8 cellular contexts compared by ENCODE assay signal in genomic region chr21:17612565-17613241, GRCh38.
DNase-seq lines count a peak whose midpoint lies in the region; ATAC-seq and TF ChIP-seq lines count a peak whose summit lies in the region.

A gene with protein sequence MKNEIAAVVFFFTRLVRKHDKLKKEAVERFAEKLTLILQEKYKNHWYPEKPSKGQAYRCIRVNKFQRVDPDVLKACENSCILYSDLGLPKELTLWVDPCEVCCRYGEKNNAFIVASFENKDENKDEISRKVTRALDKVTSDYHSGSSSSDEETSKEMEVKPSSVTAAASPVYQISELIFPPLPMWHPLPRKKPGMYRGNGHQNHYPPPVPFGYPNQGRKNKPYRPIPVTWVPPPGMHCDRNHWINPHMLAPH (minus strand): TSS chr21:17612901. CDS start chr21:17609144, 3,757 bp downstream.

- ATAC-seq in HG03354 (IDR thresholded peaks at IDR 0.05; ENCODE audit: poor library complexity, severe bottlenecking, unreplicated experiment), result peak; percentile 78
- peak; percentile 76 for ATAC-seq in memory B cell (ENCODE audit: low read depth)

- peaks cover 10 to 17% (median 13%) of the 10 kb centered on the region in 10 experiments for H3K4me1 ChIP-seq in BLaER1 treated with 17β-estradiol and CSF1 and Interleukin-3, amounts not matched to agents 10 nM and 100 nM
- H3K4me1 ChIP-seq in effector memory CD4-positive, alpha-beta T cell (ENCODE audit: control insufficient read depth, insufficient read depth, low read length, poor library complexity, severe bottlenecking), result peaks cover 6% of the 10 kb centered on the region

- H3K4me3 ChIP-seq in BLaER1 treated with 17β-estradiol and CSF1 and Interleukin-3, amounts not matched to agents 10 nM and 100 nM, result peak within 1 kb of the TSS; percentile 79 to 99 (median 94)
- peak within 1 kb of the TSS; percentile 88 for H3K4me3 ChIP-seq in effector memory CD4-positive, alpha-beta T cell (ENCODE audit: insufficient read depth, low read depth, low read length, poor library complexity, severe bottlenecking)

- H3K4me2 ChIP-seq in BLaER1 treated with 17β-estradiol and CSF1 and Interleukin-3, amounts not matched to agents 10 nM and 100 nM, result peak within 1 kb of the TSS; percentile 73 to 91 (median 82)

- H3K27me3 Mint-ChIP-seq in memory B cell, result no peaks in the 10 kb centered on the region

- peak within 1 kb of the TSS; percentile 90 for H3K4me3 Mint-ChIP-seq in memory B cell

- H3K9ac ChIP-seq in BLaER1 treated with 17β-estradiol and CSF1 and Interleukin-3, amounts not matched to agents 10 nM and 100 nM, result peak within 1 kb of the TSS; percentile 85 to 96 (median 93)

- H3K4me1 Mint-ChIP-seq in memory B cell, result peaks cover 6% of the 10 kb centered on the region

- peaks cover 0 to 6% (median 0%) of the 10 kb centered on the region in 11 experiments; a peak in 1 of 22 replicates for H3K9me3 ChIP-seq in BLaER1 treated with 17β-estradiol and CSF1 and Interleukin-3, amounts not matched to agents 10 nM and 100 nM (replicated peaks in 1 of 11)
- no peaks in the 10 kb centered on the region for H3K9me3 ChIP-seq in effector memory CD4-positive, alpha-beta T cell (ENCODE audit: control insufficient read depth, low read length)

- peaks cover 0 to 29% (median 19%) of the 10 kb centered on the region in 11 experiments; a peak in 20 of 22 replicates for H3K36me3 ChIP-seq in BLaER1 treated with 17β-estradiol and CSF1 and Interleukin-3, amounts not matched to agents 10 nM and 100 nM
- H3K36me3 ChIP-seq in effector memory CD4-positive, alpha-beta T cell (ENCODE audit: control insufficient read depth, insufficient read depth, low read length), result no peaks in the 10 kb centered on the region

- H3K27me3 ChIP-seq in BLaER1 treated with 17β-estradiol and CSF1 and Interleukin-3, amounts not matched to agents 10 nM and 100 nM, result no peaks in the 10 kb centered on the region
- no peaks in the 10 kb centered on the region for H3K27me3 ChIP-seq in effector memory CD4-positive, alpha-beta T cell (replicated peaks; ENCODE audit: control insufficient read depth, insufficient read depth, low read length, poor library complexity, severe bottlenecking)

- TF ChIP-seq POLR2A in GM19099 (IDR thresholded peaks at IDR 0.05; ENCODE audit: extremely low read depth, insufficient read length, low read depth), result peak; percentile 87

- H3K36me3 Mint-ChIP-seq in memory B cell, result no peaks in the 10 kb centered on the region

- DNase-seq in NCI-H748 treated with DMSO at 0.1 percent for 48 hours (lab: John Stamatoyannopoulos, UW) (peak; percentile 45), memory B cell (ENCODE audit: low spot score in 2 of 2) (peak; percentile 69 to 72)
- peak; percentile 43 to 78 for DNase-seq in activated CD8-positive, alpha-beta memory T cell treated with anti-CD3 and anti-CD28 coated beads for 1 hour (ENCODE audit: extremely low read depth in 1 of 2, low read depth in 1 of 2)
- DNase-seq in effector memory CD4-positive, alpha-beta T cell, result peak; percentile 64 to 75 (median 65)
- DNase-seq in stimulated activated CD8-positive, alpha-beta memory T cell treated with anti-CD3 and anti-CD28 coated beads, Interleukin-12 subunit alpha, Interleukin-12 subunit beta, amount 100 ng/mL, for 1 hour (ENCODE audit: low read depth), result peak; percentile 68

- peaks cover 0 to 37% (median 30%) of the 10 kb centered on the region in 11 experiments; a peak in 15 of 22 replicates for H4K20me1 ChIP-seq in BLaER1 treated with 17β-estradiol and CSF1 and Interleukin-3, amounts not matched to agents 10 nM and 100 nM

- peak within 1 kb of the TSS; percentile 92 for H3K27ac Mint-ChIP-seq in memory B cell

- H3K27ac ChIP-seq in BLaER1 treated with 17β-estradiol and CSF1 and Interleukin-3, amounts not matched to agents 10 nM and 100 nM, result peak within 1 kb of the TSS; percentile 70 to 95 (median 93)
- peak within 1 kb of the TSS; percentile 74 for H3K27ac ChIP-seq in effector memory CD4-positive, alpha-beta T cell (ENCODE audit: insufficient read depth, low read length, poor library complexity, severe bottlenecking)

- no peaks in the 10 kb centered on the region for H3K9me3 Mint-ChIP-seq in memory B cell

Comparison
In these comparisons a context has a peak if more than half of its experiments do, and no peak if none do; other contexts are left out.
1. Peak in every context shown above with its lines: DNase-seq, ATAC-seq, H3K4me3 ChIP-seq and H3K27ac ChIP-seq.